ENCODE assay signal across 13 cellular contexts in genomic region chr15:36882487-36883108, GRCh38.
DNase-seq lines count a peak whose midpoint lies in the region; TF ChIP-seq lines count a peak whose summit lies in the region.
"Had no signal": no experiment of that assay in that cellular context is flagged by ENCODE, and none has a peak within 500 bp of the region (broad histone marks: within the 10 kb centered on the region; RNA-seq: fewer than 3 reads in every experiment).

No MANE protein-coding gene starts in this region.

- peaks cover 100% of the 10 kb centered on the region for H3K27me3 ChIP-seq in neural progenitor cell

- H3K79me2 ChIP-seq in neural progenitor cell (ENCODE audit: low read depth), result no peaks in the 10 kb centered on the region

- no peak overlapping the region for H3K27ac Mint-ChIP-seq in neural progenitor cell
- H3K27ac Mint-ChIP-seq: CD14-positive monocyte; naive thymus-derived CD4-positive, alpha-beta T cell had no signal

- no peak for DNase-seq in AG09309 (ENCODE audit: low read depth)
- peak; percentile 23 for DNase-seq in NCI-H526 treated with DMSO at 0.1 percent for 48 hours (lab: John Stamatoyannopoulos, UW)
- DNase-seq in fibroblast of the aortic adventitia (ENCODE audit: low read depth), result no peak
- DNase-seq in neural progenitor cell (ENCODE audit: low spot score), result peak; percentile 62
- DNase-seq in SHP77 (lab: John Stamatoyannopoulos, UW), result no peak
- no peak for DNase-seq in cerebellum (ENCODE audit: low spot score)
- DNase-seq in NK-92 (lab: John Stamatoyannopoulos, UW; ENCODE audit: unreplicated experiment), result no peak
- DNase-seq in NCI-H1048 (lab: John Stamatoyannopoulos, UW), result no peak
- DNase-seq: activated CD4-positive, alpha-beta T cell treated with anti-CD3 and anti-CD28 coated beads, Interleukin-2, amount 10 ng/mL, durations not matched to agents 24 days and 14 days; naive thymus-derived CD4-positive, alpha-beta T cell; NCI-H187 treated with DMSO at 0.1 percent for 48 hours had no signal

- peaks cover 64% of the 10 kb centered on the region for H3K4me1 ChIP-seq in neural progenitor cell

- peaks cover 99% of the 10 kb centered on the region for H3K27me3 Mint-ChIP-seq in neural progenitor cell (ENCODE audit: insufficient read depth, low read depth)

- peaks cover 67% of the 10 kb centered on the region for H4K20me1 ChIP-seq in neural progenitor cell (ENCODE audit: low read depth)

- no peak overlapping the region for H3K27ac ChIP-seq in neural progenitor cell
- H3K27ac ChIP-seq: HL-60 had no signal

- no peaks in the 10 kb centered on the region for H3K9me3 Mint-ChIP-seq in neural progenitor cell

- no peak for TF ChIP-seq CTCF in AG09309 (IDR thresholded peaks at IDR 0.05; ENCODE audit: control insufficient read depth, insufficient read depth, low read depth, low read length, missing control alignments)
- TF ChIP-seq CTCF in fibroblast of the aortic adventitia (IDR thresholded peaks at IDR 0.05; ENCODE audit: insufficient read depth, low read length), result no peak
- no peak for TF ChIP-seq CTCF in neural progenitor cell (IDR thresholded peaks at IDR 0.05)

- H3F3A ChIP-seq in neural progenitor cell (ENCODE audit: low read depth), result peaks cover 50% of the 10 kb centered on the region

- no peaks in the 10 kb centered on the region for H3K36me3 ChIP-seq in neural progenitor cell

- H3K4me1 Mint-ChIP-seq in neural progenitor cell, result peaks cover 45% of the 10 kb centered on the region

- no peak overlapping the region for H3K4me3 Mint-ChIP-seq in neural progenitor cell
- H3K4me3 Mint-ChIP-seq: activated CD4-positive, alpha-beta T cell treated with anti-CD3 and anti-CD28 coated beads, Interleukin-2, amount 10 ng/mL, durations not matched to agents 24 days and 14 days had no signal

- no peaks in the 10 kb centered on the region for H3K36me3 Mint-ChIP-seq in neural progenitor cell

- H3K9ac ChIP-seq in neural progenitor cell, result no peak overlapping the region

- no peaks in the 10 kb centered on the region for H3K9me3 ChIP-seq in neural progenitor cell (ENCODE audit: low read depth)

- H2AFZ ChIP-seq in neural progenitor cell (replicated peaks), result no peak overlapping the region

- no peak overlapping the region for H3K4me2 ChIP-seq in neural progenitor cell

- H3K4me3 ChIP-seq in AG09309 (ENCODE audit: control insufficient read depth, low read depth, low read length) (peak overlapping the region; percentile 24), fibroblast of the aortic adventitia (ENCODE audit: low read depth, low read length) (peak overlapping the region; percentile 15), neural progenitor cell (no peak overlapping the region)

Comparison
In these comparisons a context has a peak if more than half of its experiments do, and no peak if none do; other contexts are left out.
1. DNase-seq: peak in NCI-H526 treated with DMSO at 0.1 percent for 48 hours (single experiment) and neural progenitor cell (single experiment); none in AG09309 (single experiment), fibroblast of the aortic adventitia (single experiment), SHP77 (0 of 2), cerebellum (single experiment), NK-92 (single experiment) and NCI-H1048 (single experiment).